In the genomic region with DNA sequence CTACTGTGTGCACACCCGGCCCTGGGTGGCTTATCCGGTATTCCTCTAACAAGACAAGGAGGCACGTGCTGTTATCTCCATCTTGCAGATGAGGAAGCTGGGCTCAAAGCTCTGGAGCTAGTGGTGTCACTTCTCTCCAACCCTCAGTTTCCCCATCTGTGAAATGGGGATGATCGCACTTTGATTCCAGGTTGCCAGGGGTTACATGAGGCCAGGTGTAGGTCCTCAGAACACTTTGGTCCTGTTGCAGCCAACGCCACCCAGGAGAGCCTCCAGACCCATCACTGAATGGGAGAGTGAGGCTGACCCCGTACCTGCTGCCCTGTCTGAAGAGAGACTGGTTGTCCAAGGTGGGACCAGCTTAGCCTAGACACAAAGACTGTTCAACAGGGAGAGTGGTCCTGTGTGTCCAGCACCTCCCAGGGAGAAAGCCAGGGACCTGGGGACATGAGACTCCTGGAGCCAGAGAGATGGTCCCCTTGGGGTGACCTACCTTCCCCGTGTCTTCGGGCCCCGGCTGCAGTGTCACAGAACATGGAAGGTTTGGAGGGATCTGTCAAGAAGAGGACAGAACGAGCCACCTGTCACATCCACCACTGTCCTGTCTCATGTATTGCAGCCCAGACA, we compare ENCODE assay signal across 1 cellular context.
A peak's percentile ranks its signal among the peaks of the same experiment; 100 is the strongest.
TF ChIP-seq lines count a peak whose summit lies in the region.

No MANE protein-coding gene starts in this region.

TF ChIP-seq in HepG2, 621 proteins besides CTCF, POLR2A, EP300 and RAD21:
- TF ChIP-seq ZMYM3 (CRISPR knock-in tag; IDR thresholded peaks at IDR 0.05) (peak; percentile 34; the same call in 1 of the 2 replicates), NFE2 (CRISPR knock-in tag; IDR thresholded peaks at IDR 0.05) (no peak), ZNF629 (CRISPR knock-in tag; conservative IDR thresholded peaks at IDR 0.05) (peak; percentile 87)
